In genomic region chr14:30064454-30064853, GRCh38 we compare ENCODE assay signal across 16 cellular contexts.
"Had no signal": no experiment of that assay in that cellular context is flagged by ENCODE, and none has a peak within 500 bp of the region (broad histone marks: within the 10 kb centered on the region; RNA-seq: fewer than 3 reads in every experiment).

No MANE protein-coding gene starts in this region.

- H3K27me3 ChIP-seq: right atrium auricular region, testis, upper lobe of right lung had no signal

- H3K4me1 Mint-ChIP-seq: activated CD4-positive, alpha-beta T cell treated with anti-CD3 and anti-CD28 coated beads, Interleukin-2, amount 10 ng/mL, durations not matched to agents 7 days and 5 days; brain; central memory CD8-positive, alpha-beta T cell; natural killer cell; stimulated activated naive CD8-positive, alpha-beta T cell treated with anti-CD3 and anti-CD28 coated beads, Interleukin-15, amount 100 ng/mL, for 72 hours; T-cell had no signal

- H3K36me3 ChIP-seq: right atrium auricular region, upper lobe of right lung had no signal

- H3K9me3 Mint-ChIP-seq: activated naive CD4-positive, alpha-beta T cell treated with anti-CD3 and anti-CD28 coated beads for 36 hours had no signal

- DNase-seq: activated CD4-positive, alpha-beta T cell treated with anti-CD3 and anti-CD28 coated beads, Interleukin-2, amount 10 ng/mL, durations not matched to agents 7 days and 5 days; activated naive CD4-positive, alpha-beta T cell treated with anti-CD3 and anti-CD28 coated beads for 36 hours; effector memory CD4-positive, alpha-beta T cell; midbrain; natural killer cell; stimulated activated naive CD8-positive, alpha-beta T cell treated with anti-CD3 and anti-CD28 coated beads, Interleukin-15, amount 100 ng/mL, for 72 hours; T-cell; T-helper 9 cell; testis; upper lobe of right lung had no signal

- H3K36me3 Mint-ChIP-seq: brain, T-cell had no signal

- H3K4me3 ChIP-seq: right atrium auricular region, testis, upper lobe of right lung had no signal

- H3K4me1 ChIP-seq: right atrium auricular region, testis, upper lobe of right lung had no signal

- H3K27me3 Mint-ChIP-seq: activated CD4-positive, alpha-beta T cell treated with anti-CD3 and anti-CD28 coated beads, Interleukin-2, amount 10 ng/mL, durations not matched to agents 7 days and 5 days; brain; central memory CD8-positive, alpha-beta T cell; dendritic cell treated with granulocyte-macrophage colony-stimulating factor and Interleukin-4, amounts not matched to agents 40 ng/mL and 50 ng/mL, for 4 days; stimulated activated naive CD8-positive, alpha-beta T cell treated with anti-CD3 and anti-CD28 coated beads, Interleukin-15, amount 100 ng/mL, for 72 hours; T-cell had no signal

- H3K27ac ChIP-seq: right atrium auricular region, testis, upper lobe of right lung had no signal

- H3K9me3 ChIP-seq: right atrium auricular region, testis, upper lobe of right lung had no signal

- H3K4me3 Mint-ChIP-seq: activated CD4-positive, alpha-beta T cell treated with anti-CD3 and anti-CD28 coated beads, Interleukin-2, amount 10 ng/mL, durations not matched to agents 7 days and 5 days; activated naive CD4-positive, alpha-beta T cell treated with anti-CD3 and anti-CD28 coated beads for 36 hours; brain; central memory CD8-positive, alpha-beta T cell; dendritic cell treated with granulocyte-macrophage colony-stimulating factor and Interleukin-4, amounts not matched to agents 40 ng/mL and 50 ng/mL, for 4 days; natural killer cell; stimulated activated naive CD8-positive, alpha-beta T cell treated with anti-CD3 and anti-CD28 coated beads, Interleukin-15, amount 100 ng/mL, for 72 hours; T-cell had no signal

- H3K27ac Mint-ChIP-seq: activated CD4-positive, alpha-beta T cell treated with anti-CD3 and anti-CD28 coated beads, Interleukin-2, amount 10 ng/mL, durations not matched to agents 7 days and 5 days; activated naive CD4-positive, alpha-beta T cell treated with anti-CD3 and anti-CD28 coated beads for 36 hours; activated T-helper 2 cell treated with anti-CD3 and anti-CD28 coated beads, Interferon-gamma antibody, Interleukin-2, Interleukin-4, amounts not matched to agents 10 μg/mL and 5 μg/mL and 100 μg/mL, durations not matched to agents 14 hours and 24 hours and 36 hours; dendritic cell treated with granulocyte-macrophage colony-stimulating factor and Interleukin-4, amounts not matched to agents 40 ng/mL and 50 ng/mL, for 4 days; natural killer cell; stimulated activated naive CD8-positive, alpha-beta T cell treated with anti-CD3 and anti-CD28 coated beads, Interleukin-15, amount 100 ng/mL, for 72 hours; T-cell had no signal

- FAIRE-seq: keratinocyte had no signal
